Comparison of ENCODE assay signal across 8 cellular contexts in genomic region chr1:45685308-45686080, GRCh38. TPM values are rescaled to one million over a fixed set of nuclear protein-coding genes. Genes with fewer than 3 reads are reported as not detected.
DNase-seq lines count a peak whose midpoint lies in the region; ATAC-seq and TF ChIP-seq lines count a peak whose summit lies in the region.

No MANE protein-coding gene starts in this region.

- H2AFZ ChIP-seq in OCI-LY7 (ENCODE audit: low read length), result peak overlapping the region; percentile 56; the same call in 1 of the 2 replicates

- no TSS peak for BruUV-seq in OCI-LY7 (replicated peaks; lab: Mats Ljungman, UMichigan)

- H3K36me3 ChIP-seq in OCI-LY7 (ENCODE audit: insufficient read depth, low read length), result peaks cover 33% of the 10 kb centered on the region
- no peaks in the 10 kb centered on the region for H3K36me3 ChIP-seq in endocrine pancreas (ENCODE audit: control insufficient read depth, insufficient read depth, low read length)

- CTCF ChIA-PET in OCI-LY7 (lab: Charles Lee; ENCODE audit: unreplicated experiment), result no interaction called here

- H3K27me3 ChIP-seq in endocrine pancreas (ENCODE audit: control insufficient read depth, insufficient read depth, low read length), result no peaks in the 10 kb centered on the region

- POLR2A ChIA-PET in OCI-LY7 (lab: Charles Lee), result interaction anchor here (0.5 to 2.6 kb wide), 17 partner anchors 10 to 513 kb away, joined by 3 to 14 read pairs (median 3); partner anchors contain the start of genes CCDC163 and MMACHC

- H3K9me3 Mint-ChIP-seq in nephron, result no peaks in the 10 kb centered on the region

- no peak for ATAC-seq in GM18520 (IDR thresholded peaks at IDR 0.05; ENCODE audit: unreplicated experiment)
- no peak for ATAC-seq in HG03354 (IDR thresholded peaks at IDR 0.05; ENCODE audit: poor library complexity, severe bottlenecking, unreplicated experiment)

- peak overlapping the region; percentile 100 for H3K27ac Mint-ChIP-seq in nephron

- peaks cover 45% of the 10 kb centered on the region for H3K4me1 Mint-ChIP-seq in nephron

- peaks cover 35% of the 10 kb centered on the region for H4K20me1 ChIP-seq in OCI-LY7 (ENCODE audit: insufficient read depth, low read length)

- peak overlapping the region; percentile 80 for H3K4me2 ChIP-seq in OCI-LY7 (ENCODE audit: low read length)

- H3K9ac ChIP-seq in endocrine pancreas (ENCODE audit: control insufficient read depth, insufficient read depth, low read length), result peak overlapping the region; percentile 97

- intact Hi-C loops in OCI-LY7 (cut with micrococcal nuclease; ENCODE audit: unreplicated experiment), result loop anchor here (1.0 to 10.0 kb wide), 6 partner anchors 117 to 562 kb away; partner anchors contain the start of genes MAST2, MUTYH, PIK3R3 and PRDX1

- H3K4me1 ChIP-seq in OCI-LY7 (ENCODE audit: insufficient read depth, low read length, poor library complexity, severe bottlenecking) (peaks cover 46% of the 10 kb centered on the region), endocrine pancreas (ENCODE audit: control insufficient read depth, insufficient read depth, low read length) (peaks cover 19% of the 10 kb centered on the region)

- no peaks in the 10 kb centered on the region for H3K36me3 Mint-ChIP-seq in nephron (ENCODE audit: low read depth)

- H3K4me3 Mint-ChIP-seq in nephron, result peak overlapping the region; percentile 98 to 100 (median 98)

- no peaks in the 10 kb centered on the region for H3K9me2 ChIP-seq in OCI-LY7 (ENCODE audit: insufficient read depth, low read length)

- peak; percentile 72; the same call in 1 of the 2 replicates for TF ChIP-seq CTCF in OCI-LY7 (conservative IDR thresholded peaks at IDR 0.05; ENCODE audit: low read length)
- no peak for TF ChIP-seq CTCF in nephron (IDR thresholded peaks at IDR 0.05; ENCODE audit: unreplicated experiment in 3 of 3)

- DNase-seq in SIG-M5 treated with dmso at 0.1 percent for 504 hours (lab: John Stamatoyannopoulos, UW; ENCODE audit: unreplicated experiment), result peak; percentile 34
- no peak for DNase-seq in SIG-M5 (lab: John Stamatoyannopoulos, UW)
- peak; percentile 21 for DNase-seq in OCI-LY7 (ENCODE audit: low spot score)
- DNase-seq in NCI-H1694 treated with DMSO at 0.1 percent for 48 hours (lab: John Stamatoyannopoulos, UW), result no peak

- no peaks in the 10 kb centered on the region for H3K27me3 Mint-ChIP-seq in nephron (ENCODE audit: low read depth)

- peak overlapping the region; percentile 91 for H3K27ac ChIP-seq in OCI-LY7 (ENCODE audit: low read depth, low read length, poor library complexity, severe bottlenecking)

- H3K4me3 ChIP-seq in OCI-LY7 (ENCODE audit: low read depth, low read length, poor library complexity, severe bottlenecking), result peak overlapping the region; percentile 94
- peak overlapping the region; percentile 99 for H3K4me3 ChIP-seq in endocrine pancreas (ENCODE audit: control insufficient read depth, insufficient read depth, low read length)

- peaks cover 83% of the 10 kb centered on the region for H3K79me2 ChIP-seq in OCI-LY7 (ENCODE audit: insufficient read depth, low read depth, low read length)

- H3K9me3 ChIP-seq in OCI-LY7 (ENCODE audit: low read length) (no peaks in the 10 kb centered on the region), endocrine pancreas (ENCODE audit: control insufficient read depth, low read length) (no peaks in the 10 kb centered on the region)

RNA-seq across cellular contexts. Expression of gene GPBP1L1, which starts 0.8 kb away (rescaled TPM):
- total RNA-seq in OCI-LY7 (2014; rRNA removed; shearing (Covaris generic)), result 89.7 and 101 TPM in 2 replicates
- 117 and 130 TPM in 2 replicates for total RNA-seq in OCI-LY7 (2022)

RNA-seq across cellular contexts. Expression of gene TMEM69, which starts 2.5 kb away (rescaled TPM):
- 24.7 and 35.8 TPM in 2 replicates for total RNA-seq in OCI-LY7 (2014; rRNA removed; shearing (Covaris generic))
- 42.2 and 49.1 TPM in 2 replicates for total RNA-seq in OCI-LY7 (2022)

Comparison
In these comparisons a context has a peak if more than half of its experiments do, and no peak if none do; other contexts are left out.
1. DNase-seq: peak in SIG-M5 treated with dmso at 0.1 percent for 504 hours (single experiment) and OCI-LY7 (single experiment); none in SIG-M5 (single experiment) and NCI-H1694 treated with DMSO at 0.1 percent for 48 hours (single experiment).